ENCODE assay signal across 8 cellular contexts in the genomic region with DNA sequence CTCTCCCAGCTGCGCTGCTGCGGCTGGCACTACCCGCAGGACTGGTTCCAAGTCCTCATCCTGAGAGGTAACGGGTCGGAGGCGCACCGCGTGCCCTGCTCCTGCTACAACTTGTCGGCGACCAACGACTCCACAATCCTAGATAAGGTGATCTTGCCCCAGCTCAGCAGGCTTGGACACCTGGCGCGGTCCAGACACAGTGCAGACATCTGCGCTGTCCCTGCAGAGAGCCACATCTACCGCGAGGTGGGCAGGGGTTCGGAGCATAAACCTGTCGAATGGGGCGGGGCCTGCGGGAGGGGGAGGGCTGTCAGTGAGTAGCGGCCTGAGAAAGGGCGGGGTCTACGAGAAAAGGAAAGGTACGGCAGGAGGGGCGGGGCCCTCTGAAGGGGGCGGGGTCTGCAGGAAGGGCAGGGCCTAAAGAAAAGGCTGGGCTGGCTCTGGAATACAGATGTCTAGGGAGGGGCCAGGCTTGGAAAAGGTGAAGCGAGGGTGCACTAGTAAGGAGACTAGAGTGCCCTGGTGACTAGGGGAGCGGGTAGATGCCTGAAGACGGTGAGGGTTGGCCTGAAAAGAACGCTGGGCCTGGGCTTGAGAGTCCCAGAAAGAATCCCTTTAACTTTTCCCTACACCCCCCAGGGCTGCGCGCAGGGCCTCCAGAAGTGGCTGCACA. TPM values are rescaled to one million over a fixed set of nuclear protein-coding genes. Genes with fewer than 3 reads are reported as not detected.
DNase-seq lines count a peak whose midpoint lies in the region; ATAC-seq and TF ChIP-seq lines count a peak whose summit lies in the region.

No MANE protein-coding gene starts in this region.

- DNase-seq in AG09309 (ENCODE audit: low read depth) = no peak
- peak; percentile 72 for DNase-seq in HT-29 (ENCODE audit: low spot score)
- DNase-seq in T47D (ENCODE audit: low read depth in 1 of 2, low spot score in 1 of 2) = peak; percentile 84 to 93
- no peak for DNase-seq in kidney epithelial cell (ENCODE audit: low read depth)
- DNase-seq in stimulated activated naive B cell treated with anti-CD40 and anti-IgM and Interleukin-4, amounts not matched to agents 10 μg/mL and 1 μg/mL and 100 μg/mL, for 72 hours = no peak
- no peak for DNase-seq in MV-4-11 (lab: John Stamatoyannopoulos, UW)
- no peak for DNase-seq in activated CD4-positive, CD25-positive, alpha-beta regulatory T cell (lab: John Stamatoyannopoulos, UW)

- H3K4me1 Mint-ChIP-seq in stimulated activated naive B cell treated with anti-CD40 and anti-IgM and Interleukin-4, amounts not matched to agents 10 μg/mL and 1 μg/mL and 100 μg/mL, for 72 hours = peaks cover 60 to 88% of the 10 kb centered on the region in 2 donors

- peak overlapping the region; percentile 76 to 91 for H3K4me3 Mint-ChIP-seq in stimulated activated naive B cell treated with anti-CD40 and anti-IgM and Interleukin-4, amounts not matched to agents 10 μg/mL and 1 μg/mL and 100 μg/mL, for 72 hours

- no peak for ATAC-seq in stimulated activated naive B cell treated with anti-CD40 and anti-IgM and Interleukin-4, amounts not matched to agents 10 μg/mL and 1 μg/mL and 100 μg/mL, for 72 hours (replicated peaks)
- ATAC-seq in HG03354 (IDR thresholded peaks at IDR 0.05; ENCODE audit: poor library complexity, severe bottlenecking, unreplicated experiment) = no peak

- peak overlapping the region; percentile 89 for H3K27ac Mint-ChIP-seq in stimulated activated naive B cell treated with anti-CD40 and anti-IgM and Interleukin-4, amounts not matched to agents 10 μg/mL and 1 μg/mL and 100 μg/mL, for 72 hours

- peaks cover 43 to 56% of the 10 kb centered on the region in 2 donors for H3K36me3 Mint-ChIP-seq in stimulated activated naive B cell treated with anti-CD40 and anti-IgM and Interleukin-4, amounts not matched to agents 10 μg/mL and 1 μg/mL and 100 μg/mL, for 72 hours

- peaks cover 1% of the 10 kb centered on the region for H3K36me3 ChIP-seq in kidney epithelial cell (ENCODE audit: control insufficient read depth, insufficient read depth, low read length)

- peaks cover 13% of the 10 kb centered on the region for H3K27me3 ChIP-seq in kidney epithelial cell (ENCODE audit: control insufficient read depth, insufficient read depth, low read length)

- TF ChIP-seq CTCF in AG09309 (IDR thresholded peaks at IDR 0.05; ENCODE audit: control insufficient read depth, insufficient read depth, low read depth, low read length, missing control alignments) (no peak), kidney epithelial cell (IDR thresholded peaks at IDR 0.05; ENCODE audit: insufficient read depth, low read length, poor library complexity, severe bottlenecking) (no peak)

- H3K27me3 Mint-ChIP-seq in stimulated activated naive B cell treated with anti-CD40 and anti-IgM and Interleukin-4, amounts not matched to agents 10 μg/mL and 1 μg/mL and 100 μg/mL, for 72 hours = no peaks in the 10 kb centered on the region

- H3K4me3 ChIP-seq in AG09309 (ENCODE audit: control insufficient read depth, low read depth, low read length) (peak overlapping the region; percentile 11), kidney epithelial cell (ENCODE audit: low read depth, low read length) (peak overlapping the region; percentile 5)

- H3K9me3 Mint-ChIP-seq in stimulated activated naive B cell treated with anti-CD40 and anti-IgM and Interleukin-4, amounts not matched to agents 10 μg/mL and 1 μg/mL and 100 μg/mL, for 72 hours = peaks cover 5 to 9% of the 10 kb centered on the region in 2 donors

- in situ Hi-C loops in T47D (cut with HindIII; ENCODE audit: low pct_unique_long_range_greater_than_20kb, low sequenced_read_pairs) = no loop called here

RNA-seq across cellular contexts. Expression of a gene that starts 3.6 kb away (rescaled TPM):
- total RNA-seq in HT-29 (2014; rRNA removed; shearing (Covaris generic)) = not detected in 2 replicates
- total RNA-seq in kidney epithelial cell = 0.07 TPM in 1 of 2 replicates, not detected in the other

RNA-seq across cellular contexts. Expression of a gene that starts 13.8 kb away (rescaled TPM):
- 0.26 TPM in 1 of 2 replicates, not detected in the other for total RNA-seq in HT-29 (2014; rRNA removed; shearing (Covaris generic))
- 0.17 and 0.75 TPM in 2 replicates for total RNA-seq in kidney epithelial cell

RNA-seq across cellular contexts. Expression of a gene that starts 23.4 kb away (rescaled TPM):
- 27.2 and 28.6 TPM in 2 replicates for total RNA-seq in HT-29 (2014; rRNA removed; shearing (Covaris generic))
- total RNA-seq in kidney epithelial cell = 49.7 and 52.6 TPM in 2 replicates

RNA-seq across cellular contexts. Expression of a gene that starts 24.9 kb away (rescaled TPM):
- total RNA-seq in HT-29 (2014; rRNA removed; shearing (Covaris generic)) = 0.18 and 0.53 TPM in 2 replicates
- total RNA-seq in kidney epithelial cell = 0.58 TPM in 1 of 2 replicates, not detected in the other

RNA-seq across cellular contexts. Expression of a gene that starts 49.2 kb away (rescaled TPM):
- total RNA-seq in HT-29 (2014; rRNA removed; shearing (Covaris generic)) = not detected in 2 replicates
- total RNA-seq in kidney epithelial cell = 0.07 TPM in 1 of 2 replicates, not detected in the other

Comparison
In these comparisons a context has a peak if more than half of its experiments do, and no peak if none do; other contexts are left out.
1. DNase-seq: peak in HT-29 (single experiment) and T47D (2 of 2); none in AG09309 (single experiment), kidney epithelial cell (single experiment), stimulated activated naive B cell treated with anti-CD40 and anti-IgM and Interleukin-4, amounts not matched to agents 10 μg/mL and 1 μg/mL and 100 μg/mL, for 72 hours (single experiment), MV-4-11 (single experiment) and activated CD4-positive, CD25-positive, alpha-beta regulatory T cell (0 of 4).